ENCODE assay signal across 1 cellular context in the genomic region with DNA sequence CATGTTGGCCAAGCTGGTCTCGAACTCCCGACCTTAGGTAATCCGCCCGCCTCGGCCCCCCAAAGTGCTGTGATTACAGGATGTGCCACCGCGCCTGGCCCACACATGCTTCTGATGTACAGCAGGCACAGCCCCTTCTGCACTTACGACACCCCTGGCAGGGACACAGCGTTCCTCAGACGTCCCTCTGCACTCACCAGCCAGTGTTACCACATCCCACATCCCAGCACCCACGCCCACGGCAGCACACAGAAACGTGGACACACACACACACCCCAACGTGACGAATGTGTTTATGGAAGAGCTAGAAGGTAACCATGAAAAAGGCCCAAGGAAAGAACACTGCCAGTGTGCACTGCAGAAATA.
TF ChIP-seq lines count a peak whose summit lies in the region.

No MANE protein-coding gene starts in this region.

TF ChIP-seq in H1, 55 proteins besides CTCF, POLR2A, EP300 and RAD21:
- TF ChIP-seq TBP (IDR thresholded peaks at IDR 0.05; ENCODE audit: low read depth, low read length), result no peak
- TF ChIP-seq SIN3A (conservative IDR thresholded peaks at IDR 0.05 in 1 of 2, IDR thresholded peaks at IDR 0.05 in 1 of 2; ENCODE audit: low read depth in 1 of 2, low read length in 2 of 2), result no peak
- TF ChIP-seq SIX5 (IDR thresholded peaks at IDR 0.05; ENCODE audit: low read depth, low read length), result no peak
- TF ChIP-seq TEAD4 (IDR thresholded peaks at IDR 0.05; ENCODE audit: low read depth, low read length), result no peak
- TF ChIP-seq ASH2L (IDR thresholded peaks at IDR 0.05; ENCODE audit: low read length), result no peak
- no peak for TF ChIP-seq SAP30 (IDR thresholded peaks at IDR 0.05; ENCODE audit: insufficient read depth, insufficient replicate concordance, low read length)
- no peak for TF ChIP-seq EZH2 (IDR thresholded peaks at IDR 0.05; ENCODE audit: low read depth, low read length, severe bottlenecking)
- no peak for TF ChIP-seq TAF1 (IDR thresholded peaks at IDR 0.05; ENCODE audit: low read depth, low read length)
- no peak for TF ChIP-seq CHD1 (IDR thresholded peaks at IDR 0.05; ENCODE audit: low read depth, low read length)
- no peak for TF ChIP-seq NANOG (IDR thresholded peaks at IDR 0.05; ENCODE audit: insufficient read depth, low read depth, low read length, poor library complexity, severe bottlenecking)
- no peak for TF ChIP-seq GABPA (IDR thresholded peaks at IDR 0.05; ENCODE audit: borderline replicate concordance, insufficient read depth, low read length)
- TF ChIP-seq BCL11A (IDR thresholded peaks at IDR 0.05; ENCODE audit: low read depth in 2 of 2, low read length in 2 of 2), result no peak
- TF ChIP-seq YY1 (IDR thresholded peaks at IDR 0.05; ENCODE audit: low read depth, low read length), result no peak
- TF ChIP-seq CHD2 (IDR thresholded peaks at IDR 0.05; ENCODE audit: low read length), result no peak
